Comparison of ENCODE assay signal across 10 cellular contexts in the genomic region with DNA sequence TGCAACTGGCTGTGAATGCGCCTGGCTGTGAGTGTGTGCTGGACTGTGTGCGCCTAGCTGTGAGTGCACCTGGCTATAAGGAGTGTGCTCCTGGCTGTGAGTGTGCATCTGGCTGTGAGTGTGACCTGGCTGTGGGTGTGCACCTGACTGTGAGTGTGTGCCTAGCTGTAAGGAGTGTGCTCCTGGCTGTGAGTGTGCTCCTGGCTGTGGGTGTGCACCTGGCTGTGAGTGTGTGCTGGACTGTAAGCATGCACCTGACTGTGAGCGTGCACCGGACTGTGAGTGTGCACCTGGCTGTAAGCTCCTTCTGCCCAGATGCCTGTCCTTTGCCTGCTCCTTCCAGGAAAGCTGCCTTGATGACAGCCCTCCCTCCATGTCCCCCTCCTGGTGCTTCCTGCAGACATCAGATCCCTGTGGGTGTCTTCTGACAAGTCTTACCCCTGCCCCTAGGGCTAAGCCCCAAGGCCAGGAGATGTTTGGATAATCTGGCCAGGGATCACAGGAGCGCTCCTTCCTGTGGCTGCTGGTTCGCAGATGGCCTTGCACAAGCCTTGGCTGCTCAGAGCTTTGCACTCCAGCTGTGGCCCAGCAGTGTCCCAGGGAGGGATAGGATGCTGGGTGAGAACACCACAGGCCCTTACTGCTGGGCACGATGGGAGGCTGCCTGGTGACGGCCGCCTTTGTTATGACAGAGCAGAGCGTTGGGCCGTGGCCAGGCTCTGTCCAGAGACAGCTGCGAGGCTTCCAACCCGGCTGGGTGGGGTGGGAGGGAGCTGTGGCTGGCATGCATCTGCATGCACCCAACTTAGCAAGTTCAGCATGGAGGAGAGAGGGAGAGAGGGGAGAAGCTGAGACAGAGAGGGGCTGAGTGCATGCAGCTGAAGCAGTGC.
DNase-seq lines count a peak whose midpoint lies in the region; ATAC-seq, FAIRE-seq and TF ChIP-seq lines count a peak whose summit lies in the region.
"Had no signal": no experiment of that assay in that cellular context is flagged by ENCODE, and none has a peak within 500 bp of the region (broad histone marks: within the 10 kb centered on the region; RNA-seq: fewer than 3 reads in every experiment).

No MANE protein-coding gene starts in this region.

- peaks cover 29% of the 10 kb centered on the region for H3K79me1 ChIP-seq in neuronal stem cell (ENCODE audit: low read depth, low read length)

- no peaks in the 10 kb centered on the region for H3K4me1 Mint-ChIP-seq in activated CD8-positive, alpha-beta T cell treated with anti-CD3 and anti-CD28 coated beads for 36 hours (ENCODE audit: low read depth)
- H3K4me1 Mint-ChIP-seq in progenitor cell of endocrine pancreas (ENCODE audit: low read depth), result peaks cover 3% of the 10 kb centered on the region

- no CpG with 5 or more reads among the region's 13 CpGs for WGBS in neuronal stem cell (ENCODE audit: extremely low coverage in 2 of 2, insufficient read length in 2 of 2, insufficient replicate concordance in 1 of 2), 2 donors

- FAIRE-seq in RCC 7860 (lab: Jason Lieb, UNC), result no peak

- peak overlapping the region; percentile 25 for H3K23ac ChIP-seq in neuronal stem cell (ENCODE audit: low read depth, low read length, poor library complexity)

- no peaks in the 10 kb centered on the region for H3K27me3 ChIP-seq in neuronal stem cell (ENCODE audit: control insufficient read depth in 3 of 3, insufficient read depth in 3 of 3, low read depth in 1 of 3, low read length in 3 of 3)

- no peaks in the 10 kb centered on the region for H3K9me3 Mint-ChIP-seq in activated CD8-positive, alpha-beta T cell treated with anti-CD3 and anti-CD28 coated beads for 36 hours
- no peaks in the 10 kb centered on the region for H3K9me3 Mint-ChIP-seq in progenitor cell of endocrine pancreas (ENCODE audit: low read depth)

- TF ChIP-seq CTCF in fibroblast of mammary gland (conservative IDR thresholded peaks at IDR 0.05; ENCODE audit: control insufficient read depth, insufficient read depth, low read depth, low read length), result no peak
- TF ChIP-seq CTCF in activated CD8-positive, alpha-beta T cell treated with anti-CD3 and anti-CD28 coated beads for 36 hours (IDR thresholded peaks at IDR 0.05), result no peak
- TF ChIP-seq CTCF in progenitor cell of endocrine pancreas (IDR thresholded peaks at IDR 0.05; ENCODE audit: unreplicated experiment), result no peak

- no peak overlapping the region for H2AK5ac ChIP-seq in neuronal stem cell (ENCODE audit: low read depth, low read length)

- H3K4me3 Mint-ChIP-seq in activated CD8-positive, alpha-beta T cell treated with anti-CD3 and anti-CD28 coated beads for 36 hours, result no peak overlapping the region
- no peak overlapping the region for H3K4me3 Mint-ChIP-seq in progenitor cell of endocrine pancreas (ENCODE audit: low read depth)

- H2BK120ac ChIP-seq in neuronal stem cell (ENCODE audit: low read depth, low read length), result no peak overlapping the region

- POLR2A ChIA-PET in activated CD8-positive, alpha-beta T cell treated with anti-CD3 and anti-CD28 coated beads for 36 hours (lab: Charles Lee), result no interaction called here

- peaks cover 10 to 23% of the 10 kb centered on the region in 2 donors for H3K4me1 ChIP-seq in neuronal stem cell (ENCODE audit: control insufficient read depth in 2 of 2, insufficient read depth in 1 of 2, low read depth in 1 of 2, low read length in 2 of 2)

- H2BK12ac ChIP-seq in neuronal stem cell (ENCODE audit: low read length), result no peak overlapping the region

- no peak overlapping the region for H2AFZ ChIP-seq in neuronal stem cell (ENCODE audit: low read length)

- H3K27ac Mint-ChIP-seq in activated CD8-positive, alpha-beta T cell treated with anti-CD3 and anti-CD28 coated beads for 36 hours, result no peak overlapping the region
- no peak overlapping the region for H3K27ac Mint-ChIP-seq in progenitor cell of endocrine pancreas

- no peak overlapping the region for H3K27ac ChIP-seq in neuronal stem cell (replicated peaks; ENCODE audit: low read length)

- peak; percentile 83 for DNase-seq in COR-L47 (lab: John Stamatoyannopoulos, UW)
- DNase-seq in NCI-H510A treated with DMSO at 0.1 percent for 48 hours (lab: John Stamatoyannopoulos, UW), result peak; percentile 43
- DNase-seq in fibroblast of mammary gland (ENCODE audit: low read depth), result peak; percentile 75
- no peak for DNase-seq in neuronal stem cell (ENCODE audit: low spot score)
- no peak for DNase-seq in RCC 7860 (ENCODE audit: low spot score)
- no peak for DNase-seq in activated CD8-positive, alpha-beta T cell treated with anti-CD3 and anti-CD28 coated beads for 36 hours
- no peak for DNase-seq in progenitor cell of endocrine pancreas (ENCODE audit: low spot score, unreplicated experiment)
- DNase-seq: GDM1, NCI-H1930 had no signal

- H3K4ac ChIP-seq in neuronal stem cell (ENCODE audit: low read length), result no peak overlapping the region

- H3K27me3 Mint-ChIP-seq in activated CD8-positive, alpha-beta T cell treated with anti-CD3 and anti-CD28 coated beads for 36 hours, result no peaks in the 10 kb centered on the region
- peaks cover 60% of the 10 kb centered on the region for H3K27me3 Mint-ChIP-seq in progenitor cell of endocrine pancreas

- H4K91ac ChIP-seq in neuronal stem cell (ENCODE audit: low read depth, low read length, poor library complexity), result no peak overlapping the region

- CTCF ChIA-PET in activated CD8-positive, alpha-beta T cell treated with anti-CD3 and anti-CD28 coated beads for 36 hours (lab: Charles Lee), result no interaction called here

- no peak for ATAC-seq in GM19324 (IDR thresholded peaks at IDR 0.05; ENCODE audit: low FRiP score, unreplicated experiment)
- no peak for ATAC-seq in activated CD8-positive, alpha-beta T cell treated with anti-CD3 and anti-CD28 coated beads for 36 hours

- peak overlapping the region; percentile 49 for H3K18ac ChIP-seq in neuronal stem cell (ENCODE audit: low read length)

- H3K9ac ChIP-seq in neuronal stem cell (ENCODE audit: low read depth, low read length, poor library complexity), result peak overlapping the region; percentile 57

- peaks cover 9 to 72% of the 10 kb centered on the region in 2 donors for H3K36me3 ChIP-seq in neuronal stem cell (replicated peaks in 1 of 2; ENCODE audit: control insufficient read depth in 2 of 2, insufficient read depth in 2 of 2, low read length in 2 of 2)

- no peaks in the 10 kb centered on the region for H3K36me3 Mint-ChIP-seq in activated CD8-positive, alpha-beta T cell treated with anti-CD3 and anti-CD28 coated beads for 36 hours (ENCODE audit: low read depth)
- H3K36me3 Mint-ChIP-seq in progenitor cell of endocrine pancreas (ENCODE audit: insufficient read depth), result no peaks in the 10 kb centered on the region

- peaks cover 0 to 5% of the 10 kb centered on the region in 2 donors for H3K9me3 ChIP-seq in neuronal stem cell (replicated peaks in 1 of 2; ENCODE audit: control insufficient read depth in 2 of 2, insufficient read depth in 1 of 2, low read depth in 1 of 2, low read length in 2 of 2)

- no peak overlapping the region for H3K4me3 ChIP-seq in fibroblast of mammary gland (ENCODE audit: control insufficient read depth, low read depth, low read length)
- peak overlapping the region in 1 of 2 donors; percentile 27 for H3K4me3 ChIP-seq in neuronal stem cell (ENCODE audit: low read length in 2 of 2)

- peak overlapping the region; percentile 85 for H3K14ac ChIP-seq in neuronal stem cell (ENCODE audit: low read length)

- H2BK15ac ChIP-seq in neuronal stem cell (ENCODE audit: low read length), result no peak overlapping the region

- H2BK5ac ChIP-seq in neuronal stem cell (ENCODE audit: low read length), result no peak overlapping the region

- no peak overlapping the region for H4K8ac ChIP-seq in neuronal stem cell (ENCODE audit: low read depth, low read length)

- intact Hi-C loops in activated CD8-positive, alpha-beta T cell treated with anti-CD3 and anti-CD28 coated beads for 36 hours (cut with micrococcal nuclease), result no loop called here

- no peak overlapping the region for H3K4me2 ChIP-seq in neuronal stem cell (ENCODE audit: insufficient read depth, low read length, poor library complexity, severe bottlenecking)

Comparison
In these comparisons a context has a peak if more than half of its experiments do, and no peak if none do; other contexts are left out.
1. DNase-seq: peak in COR-L47 (single experiment), NCI-H510A treated with DMSO at 0.1 percent for 48 hours (single experiment) and fibroblast of mammary gland (single experiment); none in neuronal stem cell (single experiment), RCC 7860 (single experiment), activated CD8-positive, alpha-beta T cell treated with anti-CD3 and anti-CD28 coated beads for 36 hours (single experiment) and progenitor cell of endocrine pancreas (single experiment).